ENCODE assay signal across 23 cellular contexts in genomic region chr12:52396656-52397055, GRCh38. TPM values are rescaled to one million over a fixed set of nuclear protein-coding genes. Genes with fewer than 3 reads are reported as not detected.
"Had no signal": no experiment of that assay in that cellular context is flagged by ENCODE, and none has a peak within 500 bp of the region (broad histone marks: within the 10 kb centered on the region; RNA-seq: fewer than 3 reads in every experiment).

No MANE protein-coding gene starts in this region.

- H3K27me3 ChIP-seq: MG63 had no signal

- H3K4me3 ChIP-seq: MG63, SJSA1, SK-N-MC had no signal

- H3K27ac ChIP-seq: SJSA1, SK-N-MC had no signal

- ATAC-seq: Panc1 had no signal

- H3K9me3 ChIP-seq: MG63, SJSA1 had no signal

- H3K4me1 ChIP-seq: SJSA1 had no signal

- FAIRE-seq: HepG2 had no signal

- DNase-seq: IMR-90, Karpas-422, KG1, MG63, NCI-H1092 treated with DMSO at 0.1 percent for 48 hours, NCI-H1436, NCI-H187, NCI-H2029, NCI-H2081 treated with DMSO at 0.1 percent for 48 hours, NCI-H510A, NCI-H69, NCI-H774, PC-3, SIG-M5, SW 1271 had no signal

- H3K36me3 ChIP-seq: MG63, SJSA1 had no signal

RNA-seq across cellular contexts. Expression of gene KRT82, which starts 9.5 kb away (rescaled TPM):
- total RNA-seq: HepG2, HT1080, IMR-90, OCI-LY7, Right ventricle myocardium superior, RPMI7951, SJSA1 had no signal
- polyA plus RNA-seq: HepG2, IMR-90 had no signal

RNA-seq across cellular contexts. Expression of gene KRT84, which starts 11.2 kb away (rescaled TPM):
- total RNA-seq: HepG2, HT1080, IMR-90, OCI-LY7, Right ventricle myocardium superior, RPMI7951, SJSA1 had no signal
- polyA plus RNA-seq: HepG2, IMR-90 had no signal

RNA-seq across cellular contexts. Expression of gene KRT85, which starts 29.4 kb away (rescaled TPM):
- total RNA-seq: HepG2, HT1080, IMR-90, OCI-LY7, PC-3, Right ventricle myocardium superior, RPMI7951, SJSA1 had no signal
- polyA plus RNA-seq: HepG2, IMR-90 had no signal

RNA-seq across cellular contexts. Expression of gene KRT75, which starts 37.5 kb away (rescaled TPM):
- total RNA-seq: HepG2, HT1080, IMR-90, OCI-LY7, Right ventricle myocardium superior, RPMI7951, SJSA1 had no signal
- polyA plus RNA-seq: HepG2, IMR-90 had no signal

RNA-seq across cellular contexts. Expression of gene KRT6B, which starts 55.3 kb away (rescaled TPM):
- total RNA-seq: HepG2, HT1080, IMR-90, OCI-LY7, Right ventricle myocardium superior, RPMI7951, SJSA1 had no signal
- polyA plus RNA-seq: HepG2, IMR-90 had no signal
